In the genomic region with DNA sequence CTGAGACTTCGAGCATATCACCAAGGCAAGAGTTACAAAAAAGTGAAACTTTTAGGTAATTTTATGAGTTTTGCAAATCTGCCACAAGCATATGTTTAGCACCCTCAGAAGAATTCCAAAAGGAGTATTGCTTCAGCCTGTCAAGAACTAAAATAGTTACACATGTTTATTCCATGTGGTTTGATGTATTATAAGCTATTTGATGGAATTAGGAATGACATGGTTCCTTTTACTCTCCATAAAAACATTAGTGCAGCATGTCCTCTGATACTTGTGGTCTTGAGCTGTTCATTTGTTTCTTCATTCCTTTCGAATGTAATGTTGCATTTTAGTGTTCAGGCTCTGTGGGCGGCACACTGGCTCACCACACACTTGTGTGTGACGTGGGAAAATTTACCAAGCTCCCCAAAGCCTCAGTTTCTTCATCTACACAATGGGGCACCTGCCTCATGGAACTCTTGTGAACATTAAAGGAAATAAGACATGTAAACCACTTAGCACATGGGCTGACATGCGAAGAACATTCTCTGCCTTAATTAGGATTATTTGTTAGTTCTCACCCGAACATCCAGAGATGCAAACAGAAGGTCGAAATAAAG, we compare ENCODE assay signal across 25 cellular contexts.
DNase-seq lines count a peak whose midpoint lies in the region; ATAC-seq and TF ChIP-seq lines count a peak whose summit lies in the region.
"Had no signal": no experiment of that assay in that cellular context is flagged by ENCODE, and none has a peak within 500 bp of the region (broad histone marks: within the 10 kb centered on the region; RNA-seq: fewer than 3 reads in every experiment).

No MANE protein-coding gene starts in this region.

- H3K36me3 ChIP-seq in RWPE2 (ENCODE audit: low read depth) (no peaks in the 10 kb centered on the region), fibroblast of lung (ENCODE audit: control insufficient read depth, insufficient read depth, low read length) (no peaks in the 10 kb centered on the region), mucosa of rectum (ENCODE audit: control insufficient read depth in 2 of 2, insufficient read depth in 2 of 2, low read length in 2 of 2) (no peaks in the 10 kb centered on the region)
- H3K36me3 ChIP-seq in effector memory CD4-positive, alpha-beta T cell (ENCODE audit: control insufficient read depth, insufficient read depth, low read length) = no peaks in the 10 kb centered on the region

- DNase-seq in AG08396 (ENCODE audit: low spot score) (peak; percentile 46), RWPE2 (ENCODE audit: low spot score) (peak; percentile 5), fibroblast of lung (ENCODE audit: low read depth in 2 of 2) (peak; percentile 47 to 88)
- no peak for DNase-seq in effector memory CD4-positive, alpha-beta T cell
- no peak for DNase-seq in activated naive CD4-positive, alpha-beta T cell treated with anti-CD3 and anti-CD28 coated beads, Interleukin-2, amount 10 ng/mL, durations not matched to agents 7 days and 5 days
- DNase-seq: activated B cell treated with CpG ODN at 0.5 μM for 24 hours; activated CD4-positive, alpha-beta T cell treated with anti-CD3 and anti-CD28 coated beads, Interleukin-2, amount 50 U/mL, for 4 hours; C1 segment of cervical spinal cord; cerebellar nuclear complex; effector CD4-positive, alpha-beta T cell; glutamatergic neuron; GOT3; Karpas-422; left cardiac atrium; NCI-H2171; NCI-H524; PC-9; SHP77; T1000 had no signal

- no peaks in the 10 kb centered on the region for H3K9me3 Mint-ChIP-seq in activated naive CD4-positive, alpha-beta T cell treated with anti-CD3 and anti-CD28 coated beads, Interleukin-2, amount 10 ng/mL, durations not matched to agents 7 days and 5 days
- H3K9me3 Mint-ChIP-seq: activated B cell treated with CpG ODN at 0.5 μM for 24 hours; activated T-helper 17 cell treated with anti-CD3 and anti-CD28 coated beads, Interleukin-2, amount 50 U/mL, for 72 hours; stimulated activated effector memory CD8-positive, alpha-beta T cell treated with anti-CD3 and anti-CD28 coated beads, Interleukin-12 subunit alpha, Interleukin-12 subunit beta, amount 100 ng/mL, for 72 hours had no signal

- H3K4me1 ChIP-seq in RWPE2 (ENCODE audit: insufficient read depth, poor library complexity, severe bottlenecking) (peaks cover 17% of the 10 kb centered on the region), fibroblast of lung (ENCODE audit: control insufficient read depth, extremely low read depth, insufficient read depth, low read length) (peaks cover 23% of the 10 kb centered on the region), mucosa of rectum (ENCODE audit: control insufficient read depth in 2 of 2, insufficient read depth in 2 of 2, low read length in 2 of 2) (peaks cover under 1 to 5% of the 10 kb centered on the region in 2 donors)
- H3K4me1 ChIP-seq in effector memory CD4-positive, alpha-beta T cell (ENCODE audit: control insufficient read depth, insufficient read depth, low read length, poor library complexity, severe bottlenecking) = no peaks in the 10 kb centered on the region

- H2AFZ ChIP-seq in fibroblast of lung (ENCODE audit: low read length) = no peak overlapping the region
- H2AFZ ChIP-seq: PC-9 had no signal

- H3K4me2 ChIP-seq in fibroblast of lung (ENCODE audit: extremely low read depth, insufficient read depth, low read length) = peak overlapping the region; percentile 11
- H3K4me2 ChIP-seq: PC-9 had no signal

- no peaks in the 10 kb centered on the region for H3K36me3 Mint-ChIP-seq in activated naive CD4-positive, alpha-beta T cell treated with anti-CD3 and anti-CD28 coated beads, Interleukin-2, amount 10 ng/mL, durations not matched to agents 7 days and 5 days
- H3K36me3 Mint-ChIP-seq: activated naive CD8-positive, alpha-beta T cell; stimulated activated effector memory CD8-positive, alpha-beta T cell treated with anti-CD3 and anti-CD28 coated beads, Interleukin-12 subunit alpha, Interleukin-12 subunit beta, amount 100 ng/mL, for 72 hours had no signal

- CTCF ChIA-PET in activated naive CD4-positive, alpha-beta T cell treated with anti-CD3 and anti-CD28 coated beads, Interleukin-2, amount 10 ng/mL, durations not matched to agents 7 days and 5 days (lab: Charles Lee) = no interaction called here

- H3K27me3 ChIP-seq in RWPE2 (ENCODE audit: insufficient read depth, poor library complexity, severe bottlenecking) (peaks cover 6% of the 10 kb centered on the region), fibroblast of lung (ENCODE audit: control insufficient read depth, insufficient read depth, low read length) (no peaks in the 10 kb centered on the region), mucosa of rectum (ENCODE audit: control insufficient read depth in 2 of 2, insufficient read depth in 2 of 2, low read length in 2 of 2) (peaks cover 0 to 2% of the 10 kb centered on the region in 2 donors)
- H3K27me3 ChIP-seq in effector memory CD4-positive, alpha-beta T cell (replicated peaks; ENCODE audit: control insufficient read depth, insufficient read depth, low read length, poor library complexity, severe bottlenecking) = peaks cover 2% of the 10 kb centered on the region

- H3K9me3 ChIP-seq in RWPE2 (ENCODE audit: severe bottlenecking) (no peaks in the 10 kb centered on the region), fibroblast of lung (ENCODE audit: control insufficient read depth, insufficient read depth, low read depth, low read length) (no peaks in the 10 kb centered on the region), mucosa of rectum (ENCODE audit: control insufficient read depth in 2 of 2, low read length in 2 of 2) (no peaks in the 10 kb centered on the region)
- H3K9me3 ChIP-seq in effector memory CD4-positive, alpha-beta T cell (ENCODE audit: control insufficient read depth, low read length) = no peaks in the 10 kb centered on the region

- H4K20me1 ChIP-seq in fibroblast of lung (ENCODE audit: control insufficient read depth, extremely low read depth, insufficient read depth, low read length) = no peaks in the 10 kb centered on the region

- no peak overlapping the region for H3K9ac ChIP-seq in fibroblast of lung (ENCODE audit: insufficient read depth, low read length)
- no peak overlapping the region for H3K9ac ChIP-seq in mucosa of rectum (ENCODE audit: low read depth in 1 of 2, low read length in 2 of 2)

- H3K4me3 ChIP-seq in RWPE2 (ENCODE audit: severe bottlenecking) (no peak overlapping the region), fibroblast of lung (replicated peaks in 1 of 4; ENCODE audit: control extremely low read depth in 1 of 4, insufficient read depth in 1 of 4, low read depth in 3 of 4, low read length in 4 of 4) (no peak overlapping the region), mucosa of rectum (ENCODE audit: low read length in 2 of 2) (no peak overlapping the region)
- H3K4me3 ChIP-seq in effector memory CD4-positive, alpha-beta T cell (ENCODE audit: insufficient read depth, low read depth, low read length, poor library complexity, severe bottlenecking) = no peak overlapping the region
- H3K4me3 ChIP-seq: PC-9 had no signal

- H3K4me1 Mint-ChIP-seq in activated naive CD4-positive, alpha-beta T cell treated with anti-CD3 and anti-CD28 coated beads, Interleukin-2, amount 10 ng/mL, durations not matched to agents 7 days and 5 days = no peaks in the 10 kb centered on the region
- H3K4me1 Mint-ChIP-seq: activated T-helper 17 cell treated with anti-CD3 and anti-CD28 coated beads, Interleukin-2, amount 50 U/mL, for 72 hours had no signal

- H3K27ac ChIP-seq in RWPE2 (ENCODE audit: poor library complexity, severe bottlenecking) (peak overlapping the region; percentile 53), fibroblast of lung (ENCODE audit: insufficient read depth, low read length) (peak overlapping the region; percentile 71), mucosa of rectum (ENCODE audit: low read depth in 2 of 2, low read length in 2 of 2) (peak overlapping the region; percentile 54 to 63)
- H3K27ac ChIP-seq in effector memory CD4-positive, alpha-beta T cell (ENCODE audit: insufficient read depth, low read length, poor library complexity, severe bottlenecking) = no peak overlapping the region
- H3K27ac ChIP-seq: PC-9 had no signal

- H3K4me3 Mint-ChIP-seq in activated naive CD4-positive, alpha-beta T cell treated with anti-CD3 and anti-CD28 coated beads, Interleukin-2, amount 10 ng/mL, durations not matched to agents 7 days and 5 days = no peak overlapping the region
- H3K4me3 Mint-ChIP-seq: activated B cell treated with CpG ODN at 0.5 μM for 24 hours; activated naive CD8-positive, alpha-beta T cell; activated T-helper 17 cell treated with anti-CD3 and anti-CD28 coated beads, Interleukin-2, amount 50 U/mL, for 72 hours; stimulated activated effector memory CD8-positive, alpha-beta T cell treated with anti-CD3 and anti-CD28 coated beads, Interleukin-12 subunit alpha, Interleukin-12 subunit beta, amount 100 ng/mL, for 72 hours had no signal

- ATAC-seq in RWPE2 (ENCODE audit: low read depth) (no peak), HG03460 (IDR thresholded peaks at IDR 0.05; ENCODE audit: unreplicated experiment) (no peak), HG03175 (IDR thresholded peaks at IDR 0.05; ENCODE audit: unreplicated experiment) (no peak)
- ATAC-seq: activated T-helper 17 cell treated with anti-CD3 and anti-CD28 coated beads, Interleukin-2, amount 50 U/mL, for 72 hours; left cardiac atrium; stimulated activated effector memory CD8-positive, alpha-beta T cell treated with anti-CD3 and anti-CD28 coated beads, Interleukin-12 subunit alpha, Interleukin-12 subunit beta, amount 100 ng/mL, for 72 hours had no signal

- no peaks in the 10 kb centered on the region for H3K79me2 ChIP-seq in fibroblast of lung (ENCODE audit: control insufficient read depth, insufficient read depth, low read length)

- H3K27me3 Mint-ChIP-seq in activated naive CD4-positive, alpha-beta T cell treated with anti-CD3 and anti-CD28 coated beads, Interleukin-2, amount 10 ng/mL, durations not matched to agents 7 days and 5 days = peaks cover 3% of the 10 kb centered on the region

- no peak overlapping the region for H3K27ac Mint-ChIP-seq in activated naive CD4-positive, alpha-beta T cell treated with anti-CD3 and anti-CD28 coated beads, Interleukin-2, amount 10 ng/mL, durations not matched to agents 7 days and 5 days
- H3K27ac Mint-ChIP-seq: activated B cell treated with CpG ODN at 0.5 μM for 24 hours; activated naive CD8-positive, alpha-beta T cell; activated T-helper 17 cell treated with anti-CD3 and anti-CD28 coated beads, Interleukin-2, amount 50 U/mL, for 72 hours; stimulated activated effector memory CD8-positive, alpha-beta T cell treated with anti-CD3 and anti-CD28 coated beads, Interleukin-12 subunit alpha, Interleukin-12 subunit beta, amount 100 ng/mL, for 72 hours had no signal

- no peak for TF ChIP-seq CTCF in RWPE2 (IDR thresholded peaks at IDR 0.05; ENCODE audit: poor library complexity, severe bottlenecking)
- TF ChIP-seq CTCF in fibroblast of lung (conservative IDR thresholded peaks at IDR 0.05 in 1 of 2, IDR thresholded peaks at IDR 0.05 in 1 of 2; ENCODE audit: low read depth in 1 of 2, low read length in 2 of 2) = no peak

Comparison
In these comparisons a context has a peak if more than half of its experiments do, and no peak if none do; other contexts are left out.
1. DNase-seq: peak in AG08396 (single experiment), RWPE2 (single experiment) and fibroblast of lung (2 of 2); none in effector memory CD4-positive, alpha-beta T cell (0 of 3) and activated naive CD4-positive, alpha-beta T cell treated with anti-CD3 and anti-CD28 coated beads, Interleukin-2, amount 10 ng/mL, durations not matched to agents 7 days and 5 days (single experiment).